ENCODE assay signal across 8 cellular contexts in genomic region chr17:1455291-1455747, GRCh38. TPM values are rescaled to one million over a fixed set of nuclear protein-coding genes. Genes with fewer than 3 reads are reported as not detected.
DNase-seq lines count a peak whose midpoint lies in the region; TF ChIP-seq lines count a peak whose summit lies in the region.

No MANE protein-coding gene starts in this region.

- H3K4me1 ChIP-seq in H9 (ENCODE audit: insufficient read depth, low read length): no peaks in the 10 kb centered on the region; the same call in 1 of the 2 replicates

- H3T11ph ChIP-seq in H9 (ENCODE audit: low read length): no peak overlapping the region

- peak overlapping the region; percentile 92 for H3K14ac ChIP-seq in H9 (ENCODE audit: insufficient read depth, low read length)

- H2AFZ ChIP-seq in H9 (ENCODE audit: low read length): no peak overlapping the region

- H3K18ac ChIP-seq in H9 (ENCODE audit: insufficient read length, low read depth, low read length): peak overlapping the region; percentile 56

- no peaks in the 10 kb centered on the region for H3K9me3 ChIP-seq in H9 (ENCODE audit: control insufficient read depth, low read depth, low read length)

- H3K36me3 Mint-ChIP-seq in H9 (ENCODE audit: insufficient read depth in 1 of 3, low read depth in 3 of 3): peaks cover 4 to 29% (median 19%) of the 10 kb centered on the region in 3 experiments; a peak in 6 of 7 replicates

- peaks cover 8% of the 10 kb centered on the region for H3K23me2 ChIP-seq in H9 (ENCODE audit: insufficient read length, low read depth, low read length, poor library complexity, severe bottlenecking)

- no CpG with 5 or more reads among the region's 27 CpGs for WGBS in H9 (ENCODE audit: extremely low coverage, insufficient read length, low lambda C conversion rate)

- no peak overlapping the region for H4K8ac ChIP-seq in H9 (replicated peaks; ENCODE audit: insufficient read length, low read depth, low read length)

- no peaks in the 10 kb centered on the region for H3K36me3 ChIP-seq in kidney epithelial cell (ENCODE audit: control insufficient read depth, insufficient read depth, low read length)

- H3K23ac ChIP-seq in H9 (ENCODE audit: insufficient read length, low read depth, low read length): no peak overlapping the region

- no peak overlapping the region for H2BK15ac ChIP-seq in H9 (ENCODE audit: low read depth, low read length)

- H3K27me3 ChIP-seq in H9 (ENCODE audit: insufficient read depth, low read length): no peaks in the 10 kb centered on the region
- H3K27me3 ChIP-seq in kidney epithelial cell (ENCODE audit: control insufficient read depth, insufficient read depth, low read length): no peaks in the 10 kb centered on the region

- H3K56ac ChIP-seq in H9 (ENCODE audit: insufficient read length, low read depth, low read length): no peak overlapping the region

- peaks cover 5% of the 10 kb centered on the region for H3K79me1 ChIP-seq in H9 (ENCODE audit: insufficient read depth, low read depth, low read length, poor library complexity, severe bottlenecking)

- H3K4me3 Mint-ChIP-seq in H9: peak overlapping the region; percentile 96 to 98

- peak overlapping the region; percentile 78 for H3K9ac ChIP-seq in H9 (ENCODE audit: extremely low read depth, insufficient read length, low read length)

- H2AK5ac ChIP-seq in H9 (ENCODE audit: insufficient read length, low read length): no peak overlapping the region

- no peak overlapping the region for H3K4ac ChIP-seq in H9 (ENCODE audit: low read depth, low read length)

- no peak overlapping the region for H4K5ac ChIP-seq in H9 (ENCODE audit: insufficient read length, low read depth, low read length)

- peaks cover 12 to 14% of the 10 kb centered on the region in 2 experiments for H3K4me1 Mint-ChIP-seq in H9

- H4K91ac ChIP-seq in H9 (ENCODE audit: insufficient read length, low read depth, low read length): no peak overlapping the region

- no peak overlapping the region for H3K27ac ChIP-seq in H9 (ENCODE audit: insufficient read length, low read depth, low read length)

- no peaks in the 10 kb centered on the region; the same call in none of the 2 replicates for H3K27me3 Mint-ChIP-seq in H9 (ENCODE audit: low read depth)

- no peak overlapping the region for H2BK5ac ChIP-seq in H9 (ENCODE audit: insufficient read length, low read length)

- TF ChIP-seq CTCF in H9 (conservative IDR thresholded peaks at IDR 0.05): peak; percentile 67
- TF ChIP-seq CTCF in LNCAP (IDR thresholded peaks at IDR 0.05): peak; percentile 40; the same call in 1 of the 2 replicates
- peak; percentile 68 for TF ChIP-seq CTCF in kidney epithelial cell (IDR thresholded peaks at IDR 0.05; ENCODE audit: insufficient read depth, low read length, poor library complexity, severe bottlenecking)

- DNase-seq in NCI-H2227 (lab: John Stamatoyannopoulos, UW; ENCODE audit: unreplicated experiment) (peak; percentile 55), NCI-H2227 treated with DMSO at 0.1 percent for 48 hours (lab: John Stamatoyannopoulos, UW) (no peak), H9 (peak; percentile 78), T1000 (lab: John Stamatoyannopoulos, UW) (peak; percentile 42), cerebellar cortex (ENCODE audit: low spot score) (peak; percentile 63), kidney epithelial cell (ENCODE audit: low read depth) (no peak)
- DNase-seq in stimulated activated CD4-positive, alpha-beta T cell treated with anti-CD3 and anti-CD28 coated beads, Interleukin-1b, Interleukin-23, amount 100 ng/mL, for 48 hours: peak; percentile 32

- H4K20me1 ChIP-seq in H9 (ENCODE audit: control insufficient read depth, insufficient read depth, insufficient read length): no peaks in the 10 kb centered on the region

- H3K27ac Mint-ChIP-seq in H9: peak overlapping the region; percentile 16 to 97 (median 41); a peak in 4 of 7 replicates

- peak overlapping the region; percentile 92 for H3K4me3 ChIP-seq in kidney epithelial cell (ENCODE audit: low read depth, low read length)

- peak overlapping the region; percentile 97 for H3K4me2 ChIP-seq in H9 (ENCODE audit: insufficient read depth, insufficient read length, low read length)

- H2BK120ac ChIP-seq in H9 (ENCODE audit: low read depth, low read length, poor library complexity, severe bottlenecking): no peak overlapping the region

- no peak overlapping the region for H2BK20ac ChIP-seq in H9 (ENCODE audit: low read depth, low read length, poor library complexity, severe bottlenecking)

- H2BK12ac ChIP-seq in H9 (ENCODE audit: insufficient read length, low read depth, low read length): no peak overlapping the region

- H3K9me3 Mint-ChIP-seq in H9: no peaks in the 10 kb centered on the region

- H3K79me2 ChIP-seq in H9 (ENCODE audit: insufficient read depth, low read length): peaks cover 30% of the 10 kb centered on the region

RNA-seq across cellular contexts. Expression of gene CRK, which starts 0.7 kb away (rescaled TPM):
- total RNA-seq in H9 (2021) (58.9 and 60.5 TPM in 2 replicates), kidney epithelial cell (81.7 and 84.9 TPM in 2 replicates)

RNA-seq across cellular contexts. Expression of gene MYO1C, which starts 37.2 kb away (rescaled TPM):
- total RNA-seq in H9 (2021) (86.5 and 87.4 TPM in 2 replicates), kidney epithelial cell (131 and 152 TPM in 2 replicates)

RNA-seq across cellular contexts. Expression of gene YWHAE, which starts 55.3 kb away (rescaled TPM):
- total RNA-seq in H9 (2021) (1,282 and 1,294 TPM in 2 replicates), kidney epithelial cell (843 and 1,032 TPM in 2 replicates)

Comparison
In these comparisons a context has a peak if more than half of its experiments do, and no peak if none do; other contexts are left out.
1. DNase-seq: peak in NCI-H2227 (single experiment), H9 (single experiment), T1000 (single experiment), cerebellar cortex (single experiment) and stimulated activated CD4-positive, alpha-beta T cell treated with anti-CD3 and anti-CD28 coated beads, Interleukin-1b, Interleukin-23, amount 100 ng/mL, for 48 hours (single experiment); none in NCI-H2227 treated with DMSO at 0.1 percent for 48 hours (single experiment) and kidney epithelial cell (single experiment).
2. Peak in every context shown above with its lines, with median percentiles within 50 percentile points of each other: CTCF ChIP-seq.